ENCODE assay signal across 8 cellular contexts in the genomic region with DNA sequence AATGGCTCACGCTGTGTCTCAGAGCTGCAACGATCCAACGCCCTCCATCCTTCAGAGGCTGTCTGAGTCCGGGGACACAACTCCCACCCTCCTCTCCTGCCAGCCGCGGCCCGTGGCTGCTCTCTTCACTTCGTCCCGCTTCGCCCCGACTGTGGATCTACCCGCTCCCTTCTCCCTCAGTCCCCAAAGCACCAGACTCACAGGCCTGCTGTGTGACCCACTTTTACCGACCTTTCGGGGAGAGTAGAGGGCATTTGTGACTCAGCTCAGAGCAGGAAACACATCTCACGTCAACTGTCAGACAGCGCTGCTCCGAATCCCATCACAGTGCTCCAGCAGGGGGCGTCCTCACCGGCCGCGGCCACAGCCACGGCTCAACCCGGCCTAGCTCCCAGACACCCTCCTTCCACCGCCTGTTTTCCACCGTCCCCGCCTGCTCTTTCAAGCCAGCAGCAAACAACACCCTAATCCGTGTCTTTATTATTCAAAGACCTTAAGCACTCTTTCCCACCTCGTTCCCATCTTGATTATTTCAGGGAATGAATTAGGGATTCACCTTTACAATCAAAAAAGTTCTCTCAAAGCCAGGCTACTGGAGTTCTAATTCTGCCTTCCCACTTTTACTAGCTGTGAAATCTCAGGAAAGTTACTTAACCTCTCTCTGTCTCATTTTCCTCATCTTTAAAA. TPM values are rescaled to one million over a fixed set of nuclear protein-coding genes. Genes with fewer than 3 reads are reported as not detected.
DNase-seq lines count a peak whose midpoint lies in the region; TF ChIP-seq lines count a peak whose summit lies in the region.

No MANE protein-coding gene starts in this region.

- peak overlapping the region; percentile 68 for H3K4me3 Mint-ChIP-seq in chondrocyte (ENCODE audit: unreplicated experiment)

- peak overlapping the region; percentile 84 for H3K27ac Mint-ChIP-seq in chondrocyte (ENCODE audit: unreplicated experiment)

- H3K4me1 Mint-ChIP-seq in chondrocyte (ENCODE audit: low read depth), result peaks cover 12% of the 10 kb centered on the region

- DNase-seq in DMS153 (lab: John Stamatoyannopoulos, UW) (peak; percentile 49), GOT3 (lab: John Stamatoyannopoulos, UW) (peak; percentile 31), NCI-H1930 (lab: John Stamatoyannopoulos, UW) (peak; percentile 54 to 72), chondrocyte (ENCODE audit: low spot score) (no peak), left kidney (ENCODE audit: low read depth, low spot score) (peak; percentile 85), cortex of kidney (lab: John Stamatoyannopoulos, UW) (no peak)
- peak; percentile 82 to 91 for DNase-seq in activated CD4-positive, alpha-beta T cell treated with anti-CD3 and anti-CD28 coated beads for 4 hours
- peak; percentile 76 to 85 (median 80) for DNase-seq in stimulated activated CD4-positive, alpha-beta T cell treated with anti-CD3 and anti-CD28 coated beads, Interleukin-1b, Interleukin-23, amount 100 ng/mL, for 24 hours (ENCODE audit: low read depth in 4 of 4, low spot score in 1 of 4)

- no peaks in the 10 kb centered on the region for H3K27me3 Mint-ChIP-seq in chondrocyte (ENCODE audit: low read depth)

- no peaks in the 10 kb centered on the region for H3K9me3 Mint-ChIP-seq in chondrocyte (ENCODE audit: low read depth)

- no peaks in the 10 kb centered on the region for H3K36me3 Mint-ChIP-seq in chondrocyte (ENCODE audit: low read depth)

- peak; percentile 98 for TF ChIP-seq CTCF in chondrocyte (IDR thresholded peaks at IDR 0.05)

RNA-seq across cellular contexts. Expression of a gene that starts 5.0 kb away (rescaled TPM):
- total RNA-seq in chondrocyte, result not detected in 3 replicates

RNA-seq across cellular contexts. Expression of a gene that starts 16.1 kb away (rescaled TPM):
- 0.20 TPM in 1 of 3 replicates, not detected in the others for total RNA-seq in chondrocyte

RNA-seq across cellular contexts. Expression of a gene that starts 27.2 kb away (rescaled TPM):
- total RNA-seq in chondrocyte, result not detected in 3 replicates

RNA-seq across cellular contexts. Expression of a gene that starts 41.8 kb away (rescaled TPM):
- 0.47 to 1.3 TPM (median 0.74 TPM) in 3 replicates for total RNA-seq in chondrocyte

Comparison
In these comparisons a context has a peak if more than half of its experiments do, and no peak if none do; other contexts are left out.
1. DNase-seq: peak in DMS153 (single experiment), GOT3 (single experiment), NCI-H1930 (2 of 2), activated CD4-positive, alpha-beta T cell treated with anti-CD3 and anti-CD28 coated beads for 4 hours (2 of 2), left kidney (single experiment) and stimulated activated CD4-positive, alpha-beta T cell treated with anti-CD3 and anti-CD28 coated beads, Interleukin-1b, Interleukin-23, amount 100 ng/mL, for 24 hours (4 of 4); none in chondrocyte (single experiment) and cortex of kidney (single experiment).